19 cellular contexts compared by ENCODE assay signal in genomic region chr6:48542191-48542590, GRCh38.
DNase-seq lines count a peak whose midpoint lies in the region; ATAC-seq, FAIRE-seq and TF ChIP-seq lines count a peak whose summit lies in the region.
"Had no signal": no experiment of that assay in that cellular context is flagged by ENCODE, and none has a peak within 500 bp of the region (broad histone marks: within the 10 kb centered on the region; RNA-seq: fewer than 3 reads in every experiment).

No MANE protein-coding gene starts in this region.

- H3K9ac ChIP-seq in HepG2 (ENCODE audit: insufficient read depth, low read depth, low read length) (no peak overlapping the region), adipocyte (ENCODE audit: low read length) (no peak overlapping the region)
- H3K9ac ChIP-seq: BLaER1 had no signal

- TF ChIP-seq EP300 in HepG2 (IDR thresholded peaks at IDR 0.05; ENCODE audit: low read depth in 2 of 2, low read length in 2 of 2) (no peak), HepG2 (CRISPR knock-in tag; IDR thresholded peaks at IDR 0.05; ENCODE audit: borderline replicate concordance) (no peak)

- WGBS in HepG2 (ENCODE audit: low lambda C conversion rate) = 3% methylated on average over 2 of the region's 2 CpGs
- 49% methylated on average over 2 of the region's 2 CpGs for WGBS in right lobe of liver (ENCODE audit: insufficient coverage, low coverage, low lambda C conversion rate, missing lambda C conversion rate)

- H3K79me2 ChIP-seq in HepG2 (ENCODE audit: insufficient read depth, low read length) = no peaks in the 10 kb centered on the region

- no peak for TF ChIP-seq POLR2A in HepG2 (IDR thresholded peaks at IDR 0.05; ENCODE audit: insufficient read depth in 1 of 2, low read depth in 2 of 2, low read length in 2 of 2)
- no peak for TF ChIP-seq POLR2A in right lobe of liver (IDR thresholded peaks at IDR 0.05)

- no peak overlapping the region for H3K27ac ChIP-seq in HepG2 (ENCODE audit: extremely low read length, insufficient read depth, low read length)
- no peak overlapping the region for H3K27ac ChIP-seq in right lobe of liver
- H3K27ac ChIP-seq in ascending aorta = no peak overlapping the region
- H3K27ac ChIP-seq: BLaER1 had no signal

- H3K4me1 ChIP-seq in HepG2 (ENCODE audit: insufficient read depth, low read length) = no peaks in the 10 kb centered on the region
- H3K4me1 ChIP-seq in right lobe of liver = no peaks in the 10 kb centered on the region
- peaks cover 11% of the 10 kb centered on the region for H3K4me1 ChIP-seq in adipocyte (ENCODE audit: control insufficient read depth, insufficient read depth, low read length)
- H3K4me1 ChIP-seq in ascending aorta = no peaks in the 10 kb centered on the region
- H3K4me1 ChIP-seq: BLaER1 had no signal

- CTCF ChIA-PET in HepG2 (lab: Yijun Ruan, JAX; ENCODE audit: low intra/inter-chr PET ratio, low total read pairs) = no interaction called here

- ATAC-seq in HepG2 = no peak
- no peak for ATAC-seq in right lobe of liver
- ATAC-seq in GM19463 (IDR thresholded peaks at IDR 0.05; ENCODE audit: unreplicated experiment) = no peak
- ATAC-seq: CD8-positive, alpha-beta T cell had no signal

- no peak for DNase-seq in HepG2 (ENCODE audit: low spot score)
- no peak for DNase-seq in right lobe of liver
- DNase-seq in adipocyte (ENCODE audit: low read depth) = peak; percentile 71
- DNase-seq in fibroblast of the conjunctiva (ENCODE audit: low read depth) = peak; percentile 75
- peak; percentile 3 for DNase-seq in stromal cell of bone marrow (ENCODE audit: low read depth)
- no peak for DNase-seq in ascending aorta (ENCODE audit: low spot score in 2 of 2)
- no peak for DNase-seq in DMS53 treated with DMSO at 0.1 percent for 48 hours (lab: John Stamatoyannopoulos, UW; ENCODE audit: unreplicated experiment)
- DNase-seq: 8988T; CD8-positive, alpha-beta T cell; DND-41; MV-4-11; NCI-H1436 treated with DMSO at 0.1 percent for 48 hours; NCI-H2029 treated with DMSO at 0.1 percent for 48 hours; NCI-H2171 treated with DMSO at 0.1 percent for 48 hours; NCI-H748 treated with DMSO at 0.1 percent for 48 hours; OCI-M1 had no signal

- H3K9me3 ChIP-seq in HepG2 (ENCODE audit: low read length) (0 out of 2 replicates have a peak, but pooled peaks cover 5% of the 10 kb centered on the region), right lobe of liver (no peaks in the 10 kb centered on the region), adipocyte (ENCODE audit: control insufficient read depth, low read length) (peaks cover 25% of the 10 kb centered on the region), ascending aorta (no peaks in the 10 kb centered on the region)

- no peak for FAIRE-seq in HepG2 (lab: Jason Lieb, UNC)
- FAIRE-seq: D721Med had no signal

- intact Hi-C loops in HepG2 (cut with micrococcal nuclease; ENCODE audit: unreplicated experiment) (no loop called here), right lobe of liver (cut with DNase I) (no loop called here), ascending aorta (cut with DNase I) (no loop called here)

- no peak for TF ChIP-seq CTCF in HepG2 (CRISPR knock-in tag; IDR thresholded peaks at IDR 0.05)
- no peak for TF ChIP-seq CTCF in right lobe of liver (IDR thresholded peaks at IDR 0.05)
- no peak for TF ChIP-seq CTCF in ascending aorta (IDR thresholded peaks at IDR 0.05)

- in situ Hi-C loops in HepG2 (cut with HindIII; ENCODE audit: extremely low pct_ligation_motif_present, low pct_unique_long_range_greater_than_20kb) = no loop called here

- no peaks in the 10 kb centered on the region for H3K36me3 ChIP-seq in HepG2 (replicated peaks in 1 of 2; ENCODE audit: control insufficient read depth in 1 of 2, insufficient read depth in 2 of 2, low read length in 2 of 2)
- H3K36me3 ChIP-seq in right lobe of liver = no peaks in the 10 kb centered on the region
- H3K36me3 ChIP-seq in adipocyte (ENCODE audit: control insufficient read depth, insufficient read depth, low read length, severe bottlenecking) = no peaks in the 10 kb centered on the region
- no peaks in the 10 kb centered on the region for H3K36me3 ChIP-seq in ascending aorta
- H3K36me3 ChIP-seq: BLaER1 had no signal

- H3K4me3 ChIP-seq in HepG2 (replicated peaks in 1 of 3; ENCODE audit: insufficient read depth in 1 of 3, low read depth in 2 of 3, low read length in 3 of 3) (no peak overlapping the region), right lobe of liver (no peak overlapping the region), adipocyte (ENCODE audit: low read length) (peak overlapping the region; percentile 42), ascending aorta (no peak overlapping the region)
- H3K4me3 ChIP-seq: BLaER1 had no signal

- H2AFZ ChIP-seq in HepG2 (ENCODE audit: low read length) = no peak overlapping the region

- no TSS peak for BruUV-seq in HepG2 (replicated peaks; lab: Mats Ljungman, UMichigan)

- no peaks in the 10 kb centered on the region for H3K27me3 ChIP-seq in HepG2 (ENCODE audit: control insufficient read depth in 1 of 2, insufficient read depth in 2 of 2, low read length in 2 of 2)
- no peaks in the 10 kb centered on the region for H3K27me3 ChIP-seq in right lobe of liver
- H3K27me3 ChIP-seq in adipocyte (replicated peaks; ENCODE audit: control insufficient read depth, insufficient read depth, low read length) = peaks cover 15% of the 10 kb centered on the region
- H3K27me3 ChIP-seq in ascending aorta = no peaks in the 10 kb centered on the region
- H3K27me3 ChIP-seq: BLaER1 had no signal

- TF ChIP-seq RAD21 in HepG2 (CRISPR knock-in tag; IDR thresholded peaks at IDR 0.05) = no peak

- H4K20me1 ChIP-seq in HepG2 (ENCODE audit: insufficient read depth, low read length) = no peaks in the 10 kb centered on the region
- H4K20me1 ChIP-seq: BLaER1 had no signal

- POLR2A ChIA-PET in HepG2 (lab: Yijun Ruan, JAX) = no interaction called here

- H3K4me2 ChIP-seq in HepG2 (ENCODE audit: low read depth, low read length) = no peak overlapping the region
- H3K4me2 ChIP-seq: BLaER1 had no signal

TF ChIP-seq in HepG2, 621 proteins besides CTCF, POLR2A, EP300 and RAD21:
- TF ChIP-seq CEBPB (IDR thresholded peaks at IDR 0.05; ENCODE audit: borderline replicate concordance, low read depth, low read length) (0 out of 2 replicates have a peak, but pooled peaks have one; percentile 10), CERS6 (CRISPR knock-in tag; IDR thresholded peaks at IDR 0.05) (no peak)

Comparison
In these comparisons a context has a peak if more than half of its experiments do, and no peak if none do; other contexts are left out.
1. DNase-seq: peak in adipocyte (single experiment), fibroblast of the conjunctiva (single experiment) and stromal cell of bone marrow (single experiment); none in HepG2 (single experiment), right lobe of liver (0 of 3), ascending aorta (0 of 2) and DMS53 treated with DMSO at 0.1 percent for 48 hours (single experiment).